Comparison of ENCODE assay signal across 11 cellular contexts in the genomic region with DNA sequence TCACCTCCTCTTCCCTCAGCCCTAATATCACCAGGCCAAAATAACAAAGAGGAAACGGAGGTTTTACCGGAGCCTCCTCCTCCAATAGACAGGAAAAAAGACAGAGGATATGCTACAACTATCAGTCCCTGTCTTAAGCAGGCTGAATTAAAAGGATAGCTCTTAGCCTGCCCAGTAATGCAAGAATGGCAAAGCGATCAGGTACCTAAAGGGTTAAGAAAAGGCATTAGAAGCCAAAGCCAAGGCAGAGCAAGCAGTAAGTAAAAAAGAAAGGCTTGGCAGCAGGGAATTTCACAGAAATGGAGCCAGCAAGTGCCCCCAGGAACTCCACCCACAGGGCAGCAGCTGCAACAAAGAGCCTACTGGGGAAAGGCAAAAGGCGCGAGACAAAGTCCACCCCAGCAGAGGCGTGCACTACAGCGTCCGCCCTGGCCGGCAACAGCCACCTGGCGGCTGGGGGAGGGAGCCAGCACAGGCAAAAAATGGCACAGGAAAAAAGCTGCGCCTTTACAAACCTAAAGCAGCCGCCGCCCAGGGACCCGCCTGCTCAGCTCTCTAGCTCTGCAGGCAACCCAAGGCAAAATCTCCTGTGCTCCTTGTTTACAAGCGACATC.
A peak's percentile ranks its signal among the peaks of the same experiment; 100 is the strongest.
DNase-seq lines count a peak whose midpoint lies in the region; ATAC-seq and TF ChIP-seq lines count a peak whose summit lies in the region.
"Had no signal": no experiment of that assay in that cellular context is flagged by ENCODE, and none has a peak within 500 bp of the region (broad histone marks: within the 10 kb centered on the region; RNA-seq: fewer than 3 reads in every experiment).

No MANE protein-coding gene starts in this region.

- H3K36me3 Mint-ChIP-seq in GM23338 (ENCODE audit: low read depth), result no peaks in the 10 kb centered on the region
- H3K36me3 Mint-ChIP-seq in activated naive CD8-positive, alpha-beta T cell treated with anti-CD3 and anti-CD28 coated beads, Interleukin-2, amount 50 U/mL, for 24 hours (ENCODE audit: low read depth), result peaks cover 20% of the 10 kb centered on the region
- peaks cover 16% of the 10 kb centered on the region for H3K36me3 Mint-ChIP-seq in memory B cell

- H3K4me3 ChIP-seq in BE2C (ENCODE audit: low read depth, low read length), result no peak overlapping the region
- H3K4me3 ChIP-seq in GM23338, result peak overlapping the region; percentile 45

- DNase-seq in BE2C, result peak; percentile 3
- DNase-seq in GM23338 (ENCODE audit: low spot score), result peak; percentile 75
- DNase-seq in activated naive CD8-positive, alpha-beta T cell treated with anti-CD3 and anti-CD28 coated beads, Interleukin-2, amount 50 U/mL, for 24 hours, result peak; percentile 1
- no peak for DNase-seq in memory B cell (ENCODE audit: low spot score in 2 of 2)
- no peak for DNase-seq in activated CD4-positive, CD25-positive, alpha-beta regulatory T cell treated with anti-CD3 and anti-CD28 coated beads, Interleukin-2, amount 50 U/mL, for 72 hours
- DNase-seq: mesenchymal stem cell, NCI-H1694 treated with DMSO at 0.1 percent for 48 hours had no signal

- H3K4me1 Mint-ChIP-seq in GM23338, result peaks cover 34% of the 10 kb centered on the region; the same call in 2 of the 3 replicates
- H3K4me1 Mint-ChIP-seq in activated naive CD8-positive, alpha-beta T cell treated with anti-CD3 and anti-CD28 coated beads, Interleukin-2, amount 50 U/mL, for 24 hours, result peaks cover 2% of the 10 kb centered on the region
- H3K4me1 Mint-ChIP-seq in memory B cell, result no peaks in the 10 kb centered on the region

- H3K27me3 Mint-ChIP-seq in GM23338 (ENCODE audit: insufficient read depth, low read depth, poor library complexity) (peaks cover 3% of the 10 kb centered on the region), memory B cell (no peaks in the 10 kb centered on the region)
- no peaks in the 10 kb centered on the region for H3K27me3 Mint-ChIP-seq in activated naive CD8-positive, alpha-beta T cell treated with anti-CD3 and anti-CD28 coated beads, Interleukin-2, amount 50 U/mL, for 24 hours
- H3K27me3 Mint-ChIP-seq: dendritic cell treated with granulocyte-macrophage colony-stimulating factor and Interleukin-4, amounts not matched to agents 40 ng/mL and 50 ng/mL, for 4 days had no signal

- no peaks in the 10 kb centered on the region for H4K20me1 ChIP-seq in GM23338 (replicated peaks; ENCODE audit: insufficient read depth)

- peak overlapping the region; percentile 76 for H3K4me2 ChIP-seq in GM23338

- H3K9me3 Mint-ChIP-seq in GM23338 (no peaks in the 10 kb centered on the region; the same call in 2 of the 3 replicates), memory B cell (peaks cover 6% of the 10 kb centered on the region)
- peaks cover 31% of the 10 kb centered on the region for H3K9me3 Mint-ChIP-seq in activated naive CD8-positive, alpha-beta T cell treated with anti-CD3 and anti-CD28 coated beads, Interleukin-2, amount 50 U/mL, for 24 hours

- H3K4me3 Mint-ChIP-seq in GM23338, result peak overlapping the region; percentile 54
- no peak overlapping the region for H3K4me3 Mint-ChIP-seq in activated naive CD8-positive, alpha-beta T cell treated with anti-CD3 and anti-CD28 coated beads, Interleukin-2, amount 50 U/mL, for 24 hours
- H3K4me3 Mint-ChIP-seq in memory B cell, result peak overlapping the region; percentile 54
- H3K4me3 Mint-ChIP-seq: dendritic cell treated with granulocyte-macrophage colony-stimulating factor and Interleukin-4, amounts not matched to agents 40 ng/mL and 50 ng/mL, for 4 days had no signal

- no peaks in the 10 kb centered on the region for H3K9me3 ChIP-seq in BE2C

- no peaks in the 10 kb centered on the region for H3K36me3 ChIP-seq in BE2C
- H3K36me3 ChIP-seq in GM23338 (ENCODE audit: insufficient read depth), result no peaks in the 10 kb centered on the region

- H3K79me2 ChIP-seq in GM23338 (replicated peaks; ENCODE audit: insufficient read depth), result no peaks in the 10 kb centered on the region

- H3K27ac ChIP-seq in GM23338 (ENCODE audit: low read depth), result peak overlapping the region; percentile 93

- no peaks in the 10 kb centered on the region for H3K9me2 ChIP-seq in GM23338 (ENCODE audit: insufficient read depth)

- H3K4me1 ChIP-seq in BE2C (no peaks in the 10 kb centered on the region), GM23338 (ENCODE audit: insufficient read depth) (peaks cover 19% of the 10 kb centered on the region)

- H3K27me3 ChIP-seq in BE2C (no peaks in the 10 kb centered on the region), GM23338 (ENCODE audit: insufficient read depth) (no peaks in the 10 kb centered on the region)

- ATAC-seq in GM23338, result peak; percentile 98
- ATAC-seq in activated naive CD8-positive, alpha-beta T cell treated with anti-CD3 and anti-CD28 coated beads, Interleukin-2, amount 50 U/mL, for 24 hours, result no peak
- peak; percentile 47 for ATAC-seq in memory B cell (ENCODE audit: low read depth)
- no peak for ATAC-seq in HG03280 (IDR thresholded peaks at IDR 0.05; ENCODE audit: unreplicated experiment)
- no peak for ATAC-seq in GM19467 (IDR thresholded peaks at IDR 0.05; ENCODE audit: unreplicated experiment)
- ATAC-seq in GM18498 (IDR thresholded peaks at IDR 0.05; ENCODE audit: unreplicated experiment), result no peak

- H3K27ac Mint-ChIP-seq in GM23338 (peak overlapping the region; percentile 85), memory B cell (no peak overlapping the region)
- H3K27ac Mint-ChIP-seq in activated naive CD8-positive, alpha-beta T cell treated with anti-CD3 and anti-CD28 coated beads, Interleukin-2, amount 50 U/mL, for 24 hours, result no peak overlapping the region
- H3K27ac Mint-ChIP-seq: dendritic cell treated with granulocyte-macrophage colony-stimulating factor and Interleukin-4, amounts not matched to agents 40 ng/mL and 50 ng/mL, for 4 days had no signal

- TF ChIP-seq CTCF in BE2C (IDR thresholded peaks at IDR 0.05; ENCODE audit: low read depth, low read length), result no peak
- peak; percentile 30 to 31 for TF ChIP-seq CTCF in GM23338 (conservative IDR thresholded peaks at IDR 0.05; ENCODE audit: low read depth in 2 of 2)

- no peak overlapping the region for H2AFZ ChIP-seq in GM23338

- no peaks in the 10 kb centered on the region for H3F3A ChIP-seq in GM23338 (replicated peaks; ENCODE audit: low read depth)

TF ChIP-seq in GM23338, 12 proteins besides CTCF, POLR2A, EP300 and RAD21:
- TF ChIP-seq ETS1 (IDR thresholded peaks at IDR 0.05), result no peak
- no peak for TF ChIP-seq CREB1 (CRISPR knock-in tag; IDR thresholded peaks at IDR 0.05; ENCODE audit: low read depth)
- TF ChIP-seq JUNB (IDR thresholded peaks at IDR 0.05; ENCODE audit: unreplicated experiment), result no peak
- TF ChIP-seq ZNF114 (CRISPR knock-in tag; IDR thresholded peaks at IDR 0.05), result no peak
- no peak for TF ChIP-seq NANOG (IDR thresholded peaks at IDR 0.05; ENCODE audit: borderline replicate concordance)
- no peak for TF ChIP-seq STAT1 (IDR thresholded peaks at IDR 0.05; ENCODE audit: unreplicated experiment)

Comparison
In these comparisons a context has a peak if more than half of its experiments do, and no peak if none do; other contexts are left out.
1. DNase-seq: peak in BE2C (single experiment), GM23338 (single experiment) and activated naive CD8-positive, alpha-beta T cell treated with anti-CD3 and anti-CD28 coated beads, Interleukin-2, amount 50 U/mL, for 24 hours (single experiment); none in memory B cell (0 of 2) and activated CD4-positive, CD25-positive, alpha-beta regulatory T cell treated with anti-CD3 and anti-CD28 coated beads, Interleukin-2, amount 50 U/mL, for 72 hours (single experiment).
2. ATAC-seq: peak in GM23338 (single experiment) and memory B cell (single experiment); none in activated naive CD8-positive, alpha-beta T cell treated with anti-CD3 and anti-CD28 coated beads, Interleukin-2, amount 50 U/mL, for 24 hours (single experiment), HG03280 (single experiment), GM19467 (single experiment) and GM18498 (single experiment).